29 cellular contexts compared by ENCODE assay signal in genomic region chrX:139360356-139360755, GRCh38.
"Had no signal": no experiment of that assay in that cellular context is flagged by ENCODE, and none has a peak within 500 bp of the region (broad histone marks: within the 10 kb centered on the region; RNA-seq: fewer than 3 reads in every experiment).

No MANE protein-coding gene starts in this region.

- H3K36me3 ChIP-seq: adrenal gland, esophagus muscularis mucosa, gastroesophageal sphincter had no signal

- H3K27ac ChIP-seq: adrenal gland, body of pancreas, coronary artery, dorsolateral prefrontal cortex, esophagus muscularis mucosa, foreskin keratinocyte, gastroesophageal sphincter had no signal

- H3K4me1 ChIP-seq: adrenal gland, body of pancreas, esophagus muscularis mucosa, foreskin keratinocyte, gastroesophageal sphincter had no signal

- DNase-seq: activated CD4-positive, alpha-beta memory T cell treated with anti-CD3 and anti-CD28 coated beads, Interleukin-2, amount 10 ng/mL, durations not matched to agents 7 days and 5 days; activated CD4-positive, alpha-beta T cell treated with anti-CD3 and anti-CD28 coated beads for 1 hour; activated CD4-positive, alpha-beta T cell treated with anti-CD3 and anti-CD28 coated beads for 4 hours; activated CD4-positive, alpha-beta T cell treated with anti-CD3 and anti-CD28 coated beads, Interleukin-2, amount 10 ng/mL, durations not matched to agents 7 days and 5 days; activated CD4-positive, alpha-beta T cell treated with anti-CD3 and anti-CD28 coated beads, Interleukin-2, amount 50 U/mL, for 4 hours; activated CD8-positive, alpha-beta memory T cell treated with anti-CD3 and anti-CD28 coated beads for 24 hours; activated effector memory CD4-positive, alpha-beta T cell treated with Interleukin-2 at 50 U/mL for 16 hours; activated naive CD4-positive, alpha-beta T cell treated with anti-CD3 and anti-CD28 coated beads for 36 hours; activated naive CD8-positive, alpha-beta T cell treated with anti-CD3 and anti-CD28 coated beads for 36 hours; activated naive CD8-positive, alpha-beta T cell treated with anti-CD3 and anti-CD28 coated beads, Interleukin-2, amount 50 U/mL, for 24 hours; activated T-cell treated with anti-CD3 and anti-CD28 coated beads, Interleukin-2, amount 50 U/mL, for 4 hours; adrenal gland; amygdala; aorta; body of pancreas; caudate nucleus; dorsolateral prefrontal cortex; effector memory CD4-positive, alpha-beta T cell; endodermal cell; erythroblast; foreskin keratinocyte; head of caudate nucleus; T-helper 1 cell; T-helper 17 cell; T1000 had no signal

- H3K27me3 ChIP-seq: body of pancreas, esophagus muscularis mucosa, foreskin keratinocyte, gastroesophageal sphincter had no signal

- H3K9me3 ChIP-seq: adrenal gland, body of pancreas, esophagus muscularis mucosa, gastroesophageal sphincter had no signal

- ATAC-seq: activated naive CD8-positive, alpha-beta T cell treated with anti-CD3 and anti-CD28 coated beads, Interleukin-2, amount 50 U/mL, for 24 hours; activated T-cell treated with anti-CD3 and anti-CD28 coated beads, Interleukin-2, amount 50 U/mL, for 4 hours; activated T-helper 17 cell treated with anti-CD3 and anti-CD28 coated beads, Interleukin-2, amount 50 U/mL, for 72 hours; body of pancreas; foreskin keratinocyte; gastroesophageal sphincter; T-helper 17 cell had no signal

- H3K4me3 ChIP-seq: adrenal gland, body of pancreas, coronary artery, dorsolateral prefrontal cortex, esophagus muscularis mucosa, gastroesophageal sphincter had no signal
